ENCODE assay signal across 7 cellular contexts in the genomic region with DNA sequence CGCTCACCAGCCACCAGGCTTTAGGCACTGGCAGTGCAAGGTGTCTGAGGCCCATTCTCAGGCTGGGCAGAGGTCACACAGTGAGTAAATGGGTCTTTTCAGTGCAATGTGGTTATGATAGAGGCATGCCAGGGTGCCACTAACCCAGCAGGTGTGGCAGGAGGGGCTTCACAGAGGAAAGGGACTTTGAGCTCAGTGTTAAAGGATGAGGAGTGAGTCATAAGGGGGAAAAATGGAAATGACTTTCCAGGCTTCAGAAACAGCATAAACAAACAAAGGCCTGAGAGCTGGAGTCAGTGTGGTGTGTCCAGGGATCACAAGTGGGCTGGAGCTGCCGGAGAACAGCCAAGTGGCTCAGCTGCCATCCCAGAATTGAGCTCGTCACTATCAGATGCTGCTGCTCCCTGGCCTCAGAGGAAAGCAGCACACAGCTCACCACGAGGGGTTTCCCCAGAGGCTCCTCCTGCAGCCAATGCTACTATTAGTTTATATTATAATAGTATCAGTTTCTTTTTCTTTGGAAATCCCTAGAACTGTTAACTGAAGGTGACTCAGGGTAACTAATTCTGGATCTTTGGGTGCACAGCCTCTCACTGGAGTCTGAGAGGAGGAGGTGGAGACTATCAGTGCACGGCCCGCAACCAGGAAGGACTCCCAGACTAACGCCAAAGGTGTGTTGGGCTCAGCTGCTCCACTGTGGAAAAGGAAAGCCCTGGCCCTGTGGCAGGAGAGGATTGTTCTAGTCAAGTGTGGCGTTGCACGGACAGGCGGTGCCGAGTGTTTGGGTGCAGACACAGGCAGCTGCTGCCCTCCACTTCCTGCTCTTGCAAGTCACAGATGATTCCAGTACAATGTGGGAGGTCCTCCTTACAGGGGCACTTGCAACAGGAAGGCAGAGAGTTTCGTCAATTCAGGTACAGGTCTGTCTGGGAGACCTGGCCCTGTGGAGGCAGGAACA. TPM values are rescaled to one million over a fixed set of nuclear protein-coding genes. Genes with fewer than 3 reads are reported as not detected.
A peak's percentile ranks its signal among the peaks of the same experiment; 100 is the strongest.
DNase-seq lines count a peak whose midpoint lies in the region; ATAC-seq and TF ChIP-seq lines count a peak whose summit lies in the region.

No MANE protein-coding gene starts in this region.

- H3K4me3 ChIP-seq in adrenal gland, result no peak overlapping the region

- TF ChIP-seq CTCF in RWPE1 (conservative IDR thresholded peaks at IDR 0.05; ENCODE audit: low read depth), result no peak
- no peak for TF ChIP-seq CTCF in adrenal gland (IDR thresholded peaks at IDR 0.05)

- peak overlapping the region; percentile 80 to 92 (median 88) for H3K27ac Mint-ChIP-seq in immature natural killer cell

- POLR2A ChIA-PET in RWPE1 (lab: Yijun Ruan, JAX; ENCODE audit: low non-redundant PET), result no interaction called here

- H3K27ac ChIP-seq in RWPE1, result peak overlapping the region; percentile 8
- peak overlapping the region in 3 of 5 donors; percentile 7 to 70 (median 45) for H3K27ac ChIP-seq in adrenal gland

- peaks cover 0 to 3% (median 2%) of the 10 kb centered on the region in 3 donors for H3K27me3 Mint-ChIP-seq in immature natural killer cell (ENCODE audit: low read depth in 3 of 3)

- DNase-seq in RWPE1 (ENCODE audit: low spot score) (no peak), adrenal gland (peak in 1 of 7 donors; percentile 31), immature natural killer cell (peak; percentile 30 to 41 (median 35)), NCI-H1694 treated with DMSO at 0.1 percent for 48 hours (lab: John Stamatoyannopoulos, UW) (no peak)
- DNase-seq in stimulated activated CD4-positive, alpha-beta T cell treated with anti-CD3 and anti-CD28 coated beads, Interleukin-15, amount 100 ng/mL, for 1 hour (ENCODE audit: low read depth in 1 of 2, low spot score in 1 of 2), result peak; percentile 21 to 45

- ATAC-seq in GM18868 (IDR thresholded peaks at IDR 0.05; ENCODE audit: unreplicated experiment) (peak; percentile 82), HG02981 (IDR thresholded peaks at IDR 0.05; ENCODE audit: unreplicated experiment) (peak; percentile 86)

- peaks cover 22 to 25% of the 10 kb centered on the region in 2 donors for H3K4me1 Mint-ChIP-seq in immature natural killer cell

- 53 to 82% (median 70%) methylated on average over 9 to 12 of the region's 12 CpGs for WGBS in adrenal gland, 4 donors

- H3K4me3 Mint-ChIP-seq in immature natural killer cell, result peak overlapping the region; percentile 54 to 82 (median 72)

- H3K4me1 ChIP-seq in adrenal gland (replicated peaks in 1 of 2), result peaks cover 2 to 11% of the 10 kb centered on the region in 2 donors

- H3K36me3 ChIP-seq in adrenal gland (replicated peaks in 1 of 2), result peaks cover 0 to 38% of the 10 kb centered on the region in 2 donors

- no peaks in the 10 kb centered on the region for H3K9me3 Mint-ChIP-seq in immature natural killer cell

- H3K27me3 ChIP-seq in adrenal gland, result no peaks in the 10 kb centered on the region

- TF ChIP-seq POLR2A in adrenal gland (IDR thresholded peaks at IDR 0.05), result no peak

- intact Hi-C loops in adrenal gland (cut with DNase I), result no loop called here

- H3K36me3 Mint-ChIP-seq in immature natural killer cell, result peaks cover 22 to 30% (median 24%) of the 10 kb centered on the region in 3 donors

- CTCF ChIA-PET in RWPE1 (lab: Yijun Ruan, JAX), result interaction anchor here (0.5 kb wide), 1 partner anchor 29 kb away, joined by 4 read pairs; no protein-coding TSS in a partner anchor

- H3K9me3 ChIP-seq in adrenal gland (replicated peaks in 1 of 3), result no peaks in the 10 kb centered on the region

RNA-seq across cellular contexts. Expression of a gene that starts 39.5 kb away (rescaled TPM):
- 10 to 100 TPM in 4 of 8 donors, 1 to 10 TPM in 4; 4.3 to 16.6 (median 10.1) TPM for total RNA-seq in adrenal gland
- 10 to 100 TPM; 12.1 to 33.9 (median 28.6) TPM for polyA plus RNA-seq in adrenal gland
- 10 to 100 TPM in 2 of 3 donors, 1 to 10 TPM in 1; 9.7 to 11.4 (median 11.3) TPM for polyA plus RNA-seq in immature natural killer cell

Comparison
In these comparisons a context has a peak if more than half of its experiments do, and no peak if none do; other contexts are left out.
1. DNase-seq: peak in immature natural killer cell (3 of 3) and stimulated activated CD4-positive, alpha-beta T cell treated with anti-CD3 and anti-CD28 coated beads, Interleukin-15, amount 100 ng/mL, for 1 hour (2 of 2); none in RWPE1 (single experiment) and NCI-H1694 treated with DMSO at 0.1 percent for 48 hours (single experiment).